13 cellular contexts compared by ENCODE assay signal in the genomic region with DNA sequence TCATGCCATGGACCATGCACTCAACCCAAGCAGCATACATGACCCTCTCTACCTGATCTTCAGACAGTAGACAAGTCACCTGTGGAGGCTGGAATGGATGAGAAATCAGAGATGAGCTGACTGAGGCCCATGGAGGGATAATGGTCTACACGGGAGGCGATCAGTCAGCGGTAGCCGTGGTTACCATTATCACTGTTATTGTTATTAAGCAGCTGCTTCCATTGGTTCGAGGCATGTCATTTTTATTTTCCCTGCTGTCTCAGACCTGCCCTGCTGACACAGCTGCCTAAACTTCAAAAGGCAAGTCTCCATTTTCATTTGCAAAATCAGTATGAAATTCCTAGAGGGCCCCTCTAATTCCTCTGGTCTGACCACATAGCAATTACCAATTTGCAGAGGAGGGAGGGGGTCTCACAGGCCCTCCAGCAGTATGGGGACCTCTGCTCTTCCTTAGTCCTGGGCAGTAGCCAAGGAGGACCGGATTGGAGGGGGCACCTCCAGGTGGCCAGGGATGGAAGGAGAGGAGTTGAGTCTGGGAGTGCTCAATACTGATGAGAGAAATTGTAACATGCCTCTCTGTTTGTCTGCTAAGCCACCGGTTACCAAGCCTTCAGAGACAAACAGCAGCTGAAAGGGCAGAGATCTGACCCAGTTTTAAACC.
"Had no signal": no experiment of that assay in that cellular context is flagged by ENCODE, and none has a peak within 500 bp of the region (broad histone marks: within the 10 kb centered on the region; RNA-seq: fewer than 3 reads in every experiment).

No MANE protein-coding gene starts in this region.

- DNase-seq: activated naive CD4-positive, alpha-beta T cell treated with anti-CD3 and anti-CD28 coated beads, Interleukin-2, amount 10 ng/mL, durations not matched to agents 7 days and 5 days; caudate nucleus; effector CD8-positive, alpha-beta T cell; heart left ventricle; left lung; small intestine; thyroid gland; uterus had no signal

- H3K27ac Mint-ChIP-seq: activated naive CD4-positive, alpha-beta T cell treated with anti-CD3 and anti-CD28 coated beads, Interleukin-2, amount 10 ng/mL, durations not matched to agents 7 days and 5 days; activated T-helper 2 cell treated with anti-CD3 and anti-CD28 coated beads, Interferon-gamma antibody, Interleukin-2, Interleukin-4, amounts not matched to agents 10 μg/mL and 5 μg/mL and 100 μg/mL, durations not matched to agents 14 hours and 24 hours and 36 hours had no signal

- H3K79me2 ChIP-seq: parathyroid adenoma had no signal

- ATAC-seq: activated CD4-positive, CD25-positive, alpha-beta regulatory T cell treated with anti-CD3 and anti-CD28 coated beads, Interleukin-2, amount 50 U/mL, for 24 hours; heart left ventricle; left lung had no signal

- H3K36me3 Mint-ChIP-seq: activated naive CD4-positive, alpha-beta T cell treated with anti-CD3 and anti-CD28 coated beads, Interleukin-2, amount 10 ng/mL, durations not matched to agents 7 days and 5 days had no signal

- H3K9me3 ChIP-seq: heart left ventricle, left lung, right atrium auricular region, thyroid gland, uterus had no signal

- H2AFZ ChIP-seq: parathyroid adenoma had no signal

- H3K4me3 Mint-ChIP-seq: activated naive CD4-positive, alpha-beta T cell treated with anti-CD3 and anti-CD28 coated beads, Interleukin-2, amount 10 ng/mL, durations not matched to agents 7 days and 5 days had no signal

- H3K27me3 ChIP-seq: heart left ventricle, left lung, right atrium auricular region, thyroid gland, uterus had no signal

- H3K9ac ChIP-seq: parathyroid adenoma had no signal

- H3K4me1 ChIP-seq: parathyroid adenoma, thyroid gland, uterus had no signal

- H3K4me1 Mint-ChIP-seq: activated naive CD4-positive, alpha-beta T cell treated with anti-CD3 and anti-CD28 coated beads, Interleukin-2, amount 10 ng/mL, durations not matched to agents 7 days and 5 days had no signal

- H3K27ac ChIP-seq: heart left ventricle, left lung, parathyroid adenoma, right atrium auricular region, thyroid gland, uterus had no signal

- H3K36me3 ChIP-seq: heart left ventricle, left lung, right atrium auricular region, thyroid gland, uterus had no signal

- H3K9me3 Mint-ChIP-seq: activated naive CD4-positive, alpha-beta T cell treated with anti-CD3 and anti-CD28 coated beads, Interleukin-2, amount 10 ng/mL, durations not matched to agents 7 days and 5 days; activated T-helper 2 cell treated with anti-CD3 and anti-CD28 coated beads, Interferon-gamma antibody, Interleukin-2, Interleukin-4, amounts not matched to agents 10 μg/mL and 5 μg/mL and 100 μg/mL, durations not matched to agents 14 hours and 24 hours and 36 hours had no signal

- H3K4me3 ChIP-seq: coronary artery, heart left ventricle, left lung, right atrium auricular region, thyroid gland, uterus had no signal
